ENCODE assay signal across 20 cellular contexts in the genomic region with DNA sequence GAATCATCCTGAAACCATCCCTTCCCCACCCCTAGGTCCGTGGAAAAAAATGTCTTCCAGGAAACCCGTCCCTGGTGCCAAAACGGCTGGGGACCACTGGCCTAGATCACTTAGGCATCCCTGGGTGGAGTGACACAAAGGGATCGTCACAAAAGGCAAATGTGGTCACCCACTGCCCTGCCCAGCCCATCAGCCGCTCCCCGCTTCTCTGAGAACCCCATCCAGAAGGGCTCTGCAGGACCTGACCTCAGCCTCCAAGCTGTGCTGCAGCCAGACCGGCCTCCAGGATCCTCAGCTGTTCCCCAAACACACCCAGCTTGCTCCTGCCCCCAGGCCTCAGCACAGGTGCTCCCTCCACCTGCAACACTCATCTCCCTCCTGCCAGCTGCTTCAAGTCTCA.
DNase-seq lines count a peak whose midpoint lies in the region; ATAC-seq, FAIRE-seq and TF ChIP-seq lines count a peak whose summit lies in the region.
"Had no signal": no experiment of that assay in that cellular context is flagged by ENCODE, and none has a peak within 500 bp of the region (broad histone marks: within the 10 kb centered on the region; RNA-seq: fewer than 3 reads in every experiment).

No MANE protein-coding gene starts in this region.

- H3K27ac Mint-ChIP-seq in activated CD4-positive, alpha-beta T cell treated with anti-CD3 and anti-CD28 coated beads for 36 hours, result peak overlapping the region; percentile 81
- H3K27ac Mint-ChIP-seq in central memory CD8-positive, alpha-beta T cell (ENCODE audit: low read depth), result peak overlapping the region; percentile 79
- H3K27ac Mint-ChIP-seq: H9 had no signal

- no peaks in the 10 kb centered on the region for H3K27me3 Mint-ChIP-seq in activated CD4-positive, alpha-beta T cell treated with anti-CD3 and anti-CD28 coated beads for 36 hours
- H3K27me3 Mint-ChIP-seq in central memory CD8-positive, alpha-beta T cell, result no peaks in the 10 kb centered on the region

- H3K36me3 ChIP-seq in neutrophil, result peaks cover 25% of the 10 kb centered on the region
- no peaks in the 10 kb centered on the region for H3K36me3 ChIP-seq in Peyer's patch
- H3K36me3 ChIP-seq: gastroesophageal sphincter had no signal

- H3K27ac ChIP-seq in neutrophil, result peak overlapping the region; percentile 99
- peak overlapping the region in 2 of 4 donors; percentile 16 to 62 for H3K27ac ChIP-seq in Peyer's patch
- H3K27ac ChIP-seq: coronary artery, epithelial cell of prostate, gastroesophageal sphincter had no signal

- ATAC-seq in activated CD4-positive, alpha-beta T cell treated with anti-CD3 and anti-CD28 coated beads for 36 hours, result no peak
- no peak for ATAC-seq in central memory CD8-positive, alpha-beta T cell (replicated peaks; ENCODE audit: extremely low read depth, poor library complexity, severe bottlenecking)
- ATAC-seq: gastroesophageal sphincter, GM12878, left ventricle myocardium superior had no signal

- peaks cover 17% of the 10 kb centered on the region for H3K36me3 Mint-ChIP-seq in activated CD4-positive, alpha-beta T cell treated with anti-CD3 and anti-CD28 coated beads for 36 hours (ENCODE audit: low read depth)
- peaks cover 19% of the 10 kb centered on the region for H3K36me3 Mint-ChIP-seq in central memory CD8-positive, alpha-beta T cell (ENCODE audit: insufficient read depth)

- TF ChIP-seq CTCF in neutrophil (IDR thresholded peaks at IDR 0.05), result no peak
- no peak for TF ChIP-seq CTCF in Peyer's patch (IDR thresholded peaks at IDR 0.05)
- TF ChIP-seq CTCF in GM10248 (IDR thresholded peaks at IDR 0.05; ENCODE audit: control extremely low read depth, extremely low read depth, low read depth, missing control alignments), result no peak

- peaks cover 79% of the 10 kb centered on the region for H3K4me1 Mint-ChIP-seq in activated CD4-positive, alpha-beta T cell treated with anti-CD3 and anti-CD28 coated beads for 36 hours
- peaks cover 96% of the 10 kb centered on the region for H3K4me1 Mint-ChIP-seq in central memory CD8-positive, alpha-beta T cell

- H3K4me3 Mint-ChIP-seq in activated CD4-positive, alpha-beta T cell treated with anti-CD3 and anti-CD28 coated beads for 36 hours, result no peak overlapping the region
- peak overlapping the region; percentile 16 for H3K4me3 Mint-ChIP-seq in central memory CD8-positive, alpha-beta T cell
- H3K4me3 Mint-ChIP-seq: H9 had no signal

- no peak for TF ChIP-seq POLR2A in Peyer's patch (IDR thresholded peaks at IDR 0.05)
- no peak for TF ChIP-seq POLR2A in H54 (IDR thresholded peaks at IDR 0.05; ENCODE audit: low read depth, low read length)

- CTCF ChIA-PET in activated CD4-positive, alpha-beta T cell treated with anti-CD3 and anti-CD28 coated beads for 36 hours (lab: Charles Lee), result interaction anchor here (0.6 kb wide), 1 partner anchor 350 kb away, joined by 3 read pairs; no protein-coding TSS in a partner anchor
- CTCF ChIA-PET in GM10248 (lab: Yijun Ruan, JAX), result interaction anchor here (1.0 to 1.6 kb wide), 5 partner anchors 9 to 138 kb away, joined by 3 to 4 read pairs (median 3); no protein-coding TSS in a partner anchor

- H3K9me3 Mint-ChIP-seq in activated CD4-positive, alpha-beta T cell treated with anti-CD3 and anti-CD28 coated beads for 36 hours (ENCODE audit: low read depth), result peaks cover 6% of the 10 kb centered on the region
- H3K9me3 Mint-ChIP-seq in central memory CD8-positive, alpha-beta T cell, result no peaks in the 10 kb centered on the region

- H3K4me3 ChIP-seq in neutrophil (ENCODE audit: low read depth in 1 of 2, low read length in 1 of 2) (peak overlapping the region; percentile 1 to 6), Peyer's patch (no peak overlapping the region)
- H3K4me3 ChIP-seq: coronary artery, gastroesophageal sphincter, GM12878 had no signal

- intact Hi-C loops in activated CD4-positive, alpha-beta T cell treated with anti-CD3 and anti-CD28 coated beads for 36 hours (cut with DNase I, micrococcal nuclease), result loop anchor here in 1 of 2 experiments (5.0 to 10.0 kb wide), 3 partner anchors 829 to 1279 kb away; no protein-coding TSS in a partner anchor

- H3K9me3 ChIP-seq in neutrophil (no peaks in the 10 kb centered on the region), Peyer's patch (no peaks in the 10 kb centered on the region)
- H3K9me3 ChIP-seq: gastroesophageal sphincter had no signal

- DNase-seq in activated CD4-positive, alpha-beta T cell treated with anti-CD3 and anti-CD28 coated beads for 36 hours, result no peak
- no peak for DNase-seq in activated CD4-positive, alpha-beta T cell treated with anti-CD3 and anti-CD28 coated beads, Interleukin-2, amount 50 U/mL, for 4 hours
- DNase-seq in NCI-H146 treated with DMSO at 0.1 percent for 48 hours (lab: John Stamatoyannopoulos, UW; ENCODE audit: unreplicated experiment), result peak; percentile 51
- no peak for DNase-seq in central memory CD8-positive, alpha-beta T cell (ENCODE audit: low spot score in 2 of 2)
- no peak for DNase-seq in Peyer's patch
- DNase-seq in H54 (ENCODE audit: insufficient read length, low spot score), result no peak
- no peak for DNase-seq in GM10248 (ENCODE audit: extremely low spot score)
- DNase-seq: ACHN, activated gamma-delta T cell treated with Interleukin-2 at 50 U/mL for 16 hours, COR-L47, H9, left ventricle myocardium superior, NCI-H1436 treated with DMSO at 0.1 percent for 48 hours, NCI-H524 had no signal

- POLR2A ChIA-PET in activated CD4-positive, alpha-beta T cell treated with anti-CD3 and anti-CD28 coated beads for 36 hours (lab: Charles Lee), result no interaction called here
- POLR2A ChIA-PET in GM10248 (lab: Yijun Ruan, JAX), result no interaction called here

- no peaks in the 10 kb centered on the region for H3K27me3 ChIP-seq in neutrophil
- H3K27me3 ChIP-seq in Peyer's patch, result no peaks in the 10 kb centered on the region

- H3K4me1 ChIP-seq in neutrophil (ENCODE audit: control insufficient read depth in 1 of 2, insufficient read depth in 1 of 2, low read depth in 1 of 2, low read length in 1 of 2) (peaks cover 99 to 100% of the 10 kb centered on the region in 2 experiments), Peyer's patch (peaks cover 0 to 17% (median 2%) of the 10 kb centered on the region in 4 donors)

- no peak for FAIRE-seq in H54 (lab: Jason Lieb, UNC)
- FAIRE-seq: GM12878, TTC549 had no signal

Comparison
In these comparisons a context has a peak if more than half of its experiments do, and no peak if none do; other contexts are left out.
1. H3K4me3 ChIP-seq: peak in neutrophil (2 of 2); none in Peyer's patch (0 of 4).